In genomic region chr2:218671654-218672566, GRCh38 we compare ENCODE assay signal across 1 cellular context.
TF ChIP-seq lines count a peak whose summit lies in the region.

Gene RNF25 (minus strand): TSS chr2:218672002. CDS start chr2:218671970, 32 bp downstream.
Gene STK36 (plus strand): TSS chr2:218672086. CDS start chr2:218672830, 744 bp downstream.

TF ChIP-seq in K562, 482 proteins besides CTCF, POLR2A, EP300 and RAD21 (continued from another document and continues in another):
- TF ChIP-seq RBM14 (IDR thresholded peaks at IDR 0.05; ENCODE audit: borderline replicate concordance, insufficient read depth, low read depth, low read length) = no peak
- TF ChIP-seq FOXK1 (CRISPR knock-in tag; IDR thresholded peaks at IDR 0.05; ENCODE audit: borderline replicate concordance) = no peak
- TF ChIP-seq VEZF1 (CRISPR knock-in tag; IDR thresholded peaks at IDR 0.05) = peak; percentile 59; the same call in 1 of the 2 replicates
- no peak for TF ChIP-seq WHSC1 (IDR thresholded peaks at IDR 0.05; ENCODE audit: low read length)
- no peak for TF ChIP-seq KAT7 (CRISPR knock-in tag; IDR thresholded peaks at IDR 0.05; ENCODE audit: borderline replicate concordance)
- no peak for TF ChIP-seq FOXO4 (CRISPR knock-in tag; IDR thresholded peaks at IDR 0.05)
- TF ChIP-seq ZBTB8A (IDR thresholded peaks at IDR 0.05; ENCODE audit: partially characterized antibody) = no peak
- TF ChIP-seq MCM5 (IDR thresholded peaks at IDR 0.05; ENCODE audit: low read depth) = no peak
- peak; percentile 59; the same call in 1 of the 2 replicates for TF ChIP-seq ELF1 (tag; IDR thresholded peaks at IDR 0.05)
- TF ChIP-seq GABPB2 (CRISPR knock-in tag; conservative IDR thresholded peaks at IDR 0.05) = no peak
- no peak for TF ChIP-seq RUNX1 (IDR thresholded peaks at IDR 0.05; ENCODE audit: low read depth)
- no peak for TF ChIP-seq TCF7 (IDR thresholded peaks at IDR 0.05; ENCODE audit: borderline replicate concordance)
- no peak for TF ChIP-seq E4F1 (CRISPR knock-in tag; IDR thresholded peaks at IDR 0.05; ENCODE audit: borderline replicate concordance)
- no peak for TF ChIP-seq CBFB (CRISPR knock-in tag; IDR thresholded peaks at IDR 0.05)
- TF ChIP-seq KDM5B (IDR thresholded peaks at IDR 0.05; ENCODE audit: insufficient replicate concordance, low read depth, low read length) = peak; percentile 80
- TF ChIP-seq NFRKB (IDR thresholded peaks at IDR 0.05; ENCODE audit: low read depth) = peak; percentile 68; the same call in 1 of the 2 replicates
- no peak for TF ChIP-seq KLF10 (CRISPR knock-in tag; IDR thresholded peaks at IDR 0.05)
- TF ChIP-seq ZNF511 (CRISPR knock-in tag; IDR thresholded peaks at IDR 0.05) = no peak
- no peak for TF ChIP-seq NR2F6 (CRISPR knock-in tag; IDR thresholded peaks at IDR 0.05)
- TF ChIP-seq PTBP1 (IDR thresholded peaks at IDR 0.05; ENCODE audit: low read depth, low read length) = no peak
- no peak for TF ChIP-seq SP2 (IDR thresholded peaks at IDR 0.05; ENCODE audit: extremely low read depth, low read depth, low read length, poor library complexity, severe bottlenecking)
- no peak for TF ChIP-seq ZKSCAN3 (CRISPR knock-in tag; IDR thresholded peaks at IDR 0.05)
- TF ChIP-seq ZBTB17 (CRISPR knock-in tag; IDR thresholded peaks at IDR 0.05) = peak; percentile 35; the same call in 1 of the 2 replicates
- no peak for TF ChIP-seq PTTG1 (tag; IDR thresholded peaks at IDR 0.05; ENCODE audit: low read depth)
- TF ChIP-seq ZNF395 (CRISPR knock-in tag; IDR thresholded peaks at IDR 0.05) = no peak
- TF ChIP-seq ID3 (CRISPR knock-in tag; IDR thresholded peaks at IDR 0.05) = no peak
- TF ChIP-seq ID3 (tag; IDR thresholded peaks at IDR 0.05) = no peak
- TF ChIP-seq TRIM28 (IDR thresholded peaks at IDR 0.05) = no peak
- TF ChIP-seq RAD51 (IDR thresholded peaks at IDR 0.05; ENCODE audit: borderline replicate concordance, low read depth) = no peak
- TF ChIP-seq BRCA1 (IDR thresholded peaks at IDR 0.05) = no peak
- no peak for TF ChIP-seq BRCA1 (CRISPR knock-in tag; IDR thresholded peaks at IDR 0.05)
- TF ChIP-seq MXD1 (CRISPR knock-in tag; IDR thresholded peaks at IDR 0.05; ENCODE audit: borderline replicate concordance, poor library complexity, severe bottlenecking) = no peak
- no peak for TF ChIP-seq HOXB6 (CRISPR knock-in tag; IDR thresholded peaks at IDR 0.05; ENCODE audit: borderline replicate concordance)
- no peak for TF ChIP-seq EWSR1 (IDR thresholded peaks at IDR 0.05; ENCODE audit: borderline replicate concordance, low read depth, partially characterized antibody)
- no peak for TF ChIP-seq ZNF311 (CRISPR knock-in tag; IDR thresholded peaks at IDR 0.05)
- no peak for TF ChIP-seq E2F5 (CRISPR knock-in tag; IDR thresholded peaks at IDR 0.05)
- no peak for TF ChIP-seq TCF15 (CRISPR knock-in tag; IDR thresholded peaks at IDR 0.05)
- no peak for TF ChIP-seq TEAD4 (IDR thresholded peaks at IDR 0.05; ENCODE audit: low read length)
- no peak for TF ChIP-seq TEAD4 (CRISPR knock-in tag; IDR thresholded peaks at IDR 0.05; ENCODE audit: borderline replicate concordance)
- no peak for TF ChIP-seq BCLAF1 (IDR thresholded peaks at IDR 0.05; ENCODE audit: borderline replicate concordance in 1 of 2, control insufficient read depth in 1 of 2, low read depth in 2 of 2, low read length in 1 of 2)
- no peak for TF ChIP-seq SAP30 (IDR thresholded peaks at IDR 0.05; ENCODE audit: borderline replicate concordance, insufficient read depth, low read depth, low read length, poor library complexity, severe bottlenecking)
- no peak for TF ChIP-seq RBM17 (IDR thresholded peaks at IDR 0.05; ENCODE audit: borderline replicate concordance, low read depth, low read length)
- peak; percentile 67 for TF ChIP-seq TAF1 (IDR thresholded peaks at IDR 0.05; ENCODE audit: control insufficient read depth, extremely low read depth, insufficient read depth, low read length, severe bottlenecking)
- peak; percentile 61 for TF ChIP-seq TAF9B (IDR thresholded peaks at IDR 0.05; ENCODE audit: partially characterized antibody)
- TF ChIP-seq HMBOX1 (IDR thresholded peaks at IDR 0.05) = no peak
- TF ChIP-seq ZNF197 (CRISPR knock-in tag; IDR thresholded peaks at IDR 0.05; ENCODE audit: low read depth) = no peak
- TF ChIP-seq ETS2 (tag; IDR thresholded peaks at IDR 0.05; ENCODE audit: borderline replicate concordance, poor library complexity, severe bottlenecking) = no peak
- no peak for TF ChIP-seq SMAD3 (CRISPR knock-in tag; conservative IDR thresholded peaks at IDR 0.05)
- no peak for TF ChIP-seq ZNF57 (CRISPR knock-in tag; IDR thresholded peaks at IDR 0.05)
